ENCODE assay signal across 9 cellular contexts in genomic region chr7:88835147-88835728, GRCh38. TPM values are rescaled to one million over a fixed set of nuclear protein-coding genes. Genes with fewer than 3 reads are reported as not detected.
A peak's percentile ranks its signal among the peaks of the same experiment; 100 is the strongest.
DNase-seq lines count a peak whose midpoint lies in the region; ATAC-seq, FAIRE-seq and TF ChIP-seq lines count a peak whose summit lies in the region.
"Had no signal": no experiment of that assay in that cellular context is flagged by ENCODE, and none has a peak within 500 bp of the region (broad histone marks: within the 10 kb centered on the region; RNA-seq: fewer than 3 reads in every experiment).

No MANE protein-coding gene starts in this region.

- intact Hi-C loops in activated CD4-positive, alpha-beta memory T cell treated with anti-CD3 and anti-CD28 coated beads for 36 hours (cut with micrococcal nuclease) = loop anchor here (2.0 kb wide), 1 partner anchor 288 kb away; no protein-coding TSS in a partner anchor

- H3K4me3 ChIP-seq in tibial nerve = no peak overlapping the region

- H3K27ac Mint-ChIP-seq in activated CD4-positive, alpha-beta memory T cell treated with anti-CD3 and anti-CD28 coated beads for 36 hours = no peak overlapping the region

- peak; percentile 96 for ATAC-seq in HG03354 (IDR thresholded peaks at IDR 0.05; ENCODE audit: poor library complexity, severe bottlenecking, unreplicated experiment)

- no peaks in the 10 kb centered on the region for H3K27me3 ChIP-seq in tibial nerve

- no peak overlapping the region for H3K4me3 Mint-ChIP-seq in activated CD4-positive, alpha-beta memory T cell treated with anti-CD3 and anti-CD28 coated beads for 36 hours

- no peaks in the 10 kb centered on the region for H3K4me1 ChIP-seq in tibial nerve

- no peaks in the 10 kb centered on the region for H3K9me3 Mint-ChIP-seq in activated CD4-positive, alpha-beta memory T cell treated with anti-CD3 and anti-CD28 coated beads for 36 hours

- TF ChIP-seq POLR2A in erythroblast (IDR thresholded peaks at IDR 0.05; ENCODE audit: low read length) (no peak), tibial nerve (IDR thresholded peaks at IDR 0.05) (no peak)

- 29 to 33% methylated on average over 3 of the region's 3 CpGs for WGBS in tibial nerve, 2 donors

- no peak for TF ChIP-seq EP300 in tibial nerve (IDR thresholded peaks at IDR 0.05)

- no peaks in the 10 kb centered on the region for H3K9me3 ChIP-seq in tibial nerve

- no peaks in the 10 kb centered on the region for H3K36me3 Mint-ChIP-seq in activated CD4-positive, alpha-beta memory T cell treated with anti-CD3 and anti-CD28 coated beads for 36 hours

- no peaks in the 10 kb centered on the region for H3K27me3 Mint-ChIP-seq in activated CD4-positive, alpha-beta memory T cell treated with anti-CD3 and anti-CD28 coated beads for 36 hours

- POLR2A ChIA-PET in activated CD4-positive, alpha-beta memory T cell treated with anti-CD3 and anti-CD28 coated beads for 36 hours (lab: Charles Lee) = no interaction called here

- no peak for FAIRE-seq in D721Med (lab: Jason Lieb, UNC)

- H3K4me1 Mint-ChIP-seq in activated CD4-positive, alpha-beta memory T cell treated with anti-CD3 and anti-CD28 coated beads for 36 hours (ENCODE audit: low read depth) = no peaks in the 10 kb centered on the region

- CTCF ChIA-PET in activated CD4-positive, alpha-beta memory T cell treated with anti-CD3 and anti-CD28 coated beads for 36 hours (lab: Charles Lee) = interaction anchor here (0.7 to 1.2 kb wide), 3 partner anchors 15 to 788 kb away, joined by 3 to 4 read pairs (median 3); no protein-coding TSS in a partner anchor

- peak; percentile 49 for TF ChIP-seq CTCF in D721Med (IDR thresholded peaks at IDR 0.05; ENCODE audit: insufficient read depth, missing control alignments)
- peak in 3 of 5 experiments; percentile 22 to 44 (median 35) for TF ChIP-seq CTCF in tibial nerve (IDR thresholded peaks at IDR 0.05)

- no peak overlapping the region for H3K27ac ChIP-seq in tibial nerve

- H3K36me3 ChIP-seq in tibial nerve = no peaks in the 10 kb centered on the region

- DNase-seq in D721Med (ENCODE audit: insufficient read length, low spot score) (no peak), GM19240 (ENCODE audit: insufficient read length, low spot score) (peak; percentile 6), NOMO-1 treated with dmso at 0.1 percent for 144 hours (lab: John Stamatoyannopoulos, UW; ENCODE audit: unreplicated experiment) (peak; percentile 69), erythroblast (lab: John Stamatoyannopoulos, UW) (peak; percentile 4 to 43), tibial nerve (ENCODE audit: low spot score in 2 of 2) (peak in 1 of 2 donors; percentile 20), T-helper 1 cell (no peak)
- DNase-seq in activated CD4-positive, alpha-beta memory T cell treated with anti-CD3 and anti-CD28 coated beads for 36 hours = no peak

RNA-seq across cellular contexts. Expression of gene TEX47, which starts 39.7 kb away (rescaled TPM):
- not detected for total RNA-seq in tibial nerve
- total RNA-seq in activated CD4-positive, alpha-beta memory T cell treated with anti-CD3 and anti-CD28 coated beads for 36 hours = not detected
- total RNA-seq: mononuclear cell had no signal

Comparison
In these comparisons a context has a peak if more than half of its experiments do, and no peak if none do; other contexts are left out.
1. DNase-seq: peak in GM19240 (single experiment), NOMO-1 treated with dmso at 0.1 percent for 144 hours (single experiment) and erythroblast (2 of 2); none in D721Med (single experiment), T-helper 1 cell (0 of 5) and activated CD4-positive, alpha-beta memory T cell treated with anti-CD3 and anti-CD28 coated beads for 36 hours (single experiment).